Comparison of ENCODE assay signal across 1 cellular context in the genomic region with DNA sequence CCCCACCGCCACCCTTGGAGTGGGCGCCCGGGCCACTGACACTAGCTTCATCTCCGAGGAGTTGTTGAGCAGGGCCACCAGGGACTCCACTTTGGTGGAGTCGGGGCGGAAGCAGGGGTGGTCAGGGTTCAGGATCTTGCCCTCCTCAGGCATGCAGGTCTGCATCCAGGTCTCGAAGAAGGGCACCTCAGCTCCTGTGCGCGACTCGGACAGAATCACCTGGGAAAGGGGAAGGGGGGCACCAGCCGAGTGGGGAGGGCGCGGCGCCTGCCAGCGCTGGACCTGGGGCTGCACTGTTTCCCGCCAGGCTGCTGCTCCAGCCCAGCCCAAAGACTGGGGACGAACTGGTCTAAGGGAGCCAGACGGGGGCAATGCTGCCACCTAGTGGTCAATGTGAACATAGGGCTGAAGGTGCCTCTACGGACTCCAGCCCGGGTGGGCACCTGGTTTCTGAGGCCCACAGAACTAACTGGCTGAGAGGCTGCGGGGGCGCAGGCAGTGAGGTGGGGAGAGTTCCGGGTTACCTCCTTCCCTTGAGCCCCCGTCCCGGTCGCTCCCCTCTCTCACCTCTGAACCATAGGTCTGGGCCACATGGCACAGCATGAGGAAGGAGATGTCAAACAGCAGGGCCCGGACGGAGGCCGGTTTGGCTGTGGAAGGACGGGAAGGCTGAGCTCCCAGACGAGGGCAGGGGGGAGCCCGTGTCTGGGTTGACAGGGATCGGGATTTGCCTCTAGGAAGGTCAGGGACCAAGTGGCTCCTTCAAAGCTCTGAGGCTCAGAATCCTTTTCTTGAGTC.
TF ChIP-seq lines count a peak whose summit lies in the region.

No MANE protein-coding gene starts in this region.

TF ChIP-seq in HepG2, 621 proteins besides CTCF, POLR2A, EP300 and RAD21 (continued from another document and continues in another):
- TF ChIP-seq ZNF260 (CRISPR knock-in tag; IDR thresholded peaks at IDR 0.05; ENCODE audit: borderline replicate concordance, low read depth) (no peak), ZNF280D (CRISPR knock-in tag; IDR thresholded peaks at IDR 0.05) (no peak), FIP1L1 (IDR thresholded peaks at IDR 0.05; ENCODE audit: borderline replicate concordance, insufficient read depth, low read depth, low read length) (no peak), HMG20B (CRISPR knock-in tag; conservative IDR thresholded peaks at IDR 0.05) (no peak), KDM2A (CRISPR knock-in tag; IDR thresholded peaks at IDR 0.05; ENCODE audit: borderline replicate concordance, low read depth) (peak; percentile 80), HMGXB3 (CRISPR knock-in tag; IDR thresholded peaks at IDR 0.05; ENCODE audit: borderline replicate concordance) (no peak), GABPB1 (CRISPR knock-in tag; IDR thresholded peaks at IDR 0.05) (peak; percentile 44; the same call in 1 of the 2 replicates), MTERF4 (CRISPR knock-in tag; IDR thresholded peaks at IDR 0.05) (0 out of 2 replicates have a peak, but pooled peaks have one; percentile 55), CHCHD3 (CRISPR knock-in tag; IDR thresholded peaks at IDR 0.05) (0 out of 2 replicates have a peak, but pooled peaks have one; percentile 44), ZNF547 (CRISPR knock-in tag; IDR thresholded peaks at IDR 0.05) (0 out of 2 replicates have a peak, but pooled peaks have one; percentile 36), ELF3 (CRISPR knock-in tag; IDR thresholded peaks at IDR 0.05) (0 out of 2 replicates have a peak, but pooled peaks have one; percentile 17), SAFB2 (CRISPR knock-in tag; IDR thresholded peaks at IDR 0.05; ENCODE audit: borderline replicate concordance, low read depth) (0 out of 2 replicates have a peak, but pooled peaks have one; percentile 23), PAWR (CRISPR knock-in tag; IDR thresholded peaks at IDR 0.05; ENCODE audit: borderline replicate concordance) (no peak), MBNL3 (CRISPR knock-in tag; conservative IDR thresholded peaks at IDR 0.05) (no peak), CREM (IDR thresholded peaks at IDR 0.05) (no peak), CREM (CRISPR knock-in tag; IDR thresholded peaks at IDR 0.05) (no peak), HMG20A (CRISPR knock-in tag; IDR thresholded peaks at IDR 0.05; ENCODE audit: borderline replicate concordance) (no peak), BHLHE40 (IDR thresholded peaks at IDR 0.05; ENCODE audit: low read length) (no peak), HMGXB4 (CRISPR knock-in tag; IDR thresholded peaks at IDR 0.05; ENCODE audit: borderline replicate concordance in 1 of 2, low read depth in 1 of 2) (peak; percentile 24 to 68; a peak in 1 of 4 replicates), ZNF891 (CRISPR knock-in tag; IDR thresholded peaks at IDR 0.05) (0 out of 2 replicates have a peak, but pooled peaks have one; percentile 53), HHEX (CRISPR knock-in tag; IDR thresholded peaks at IDR 0.05) (no peak), TMF1 (CRISPR knock-in tag; IDR thresholded peaks at IDR 0.05; ENCODE audit: low read depth) (0 out of 2 replicates have a peak, but pooled peaks have one; percentile 28), SALL1 (CRISPR knock-in tag; IDR thresholded peaks at IDR 0.05) (peak; percentile 67), SP5 (CRISPR knock-in tag; IDR thresholded peaks at IDR 0.05; ENCODE audit: borderline replicate concordance, low read depth) (no peak), ZNF460 (CRISPR knock-in tag; IDR thresholded peaks at IDR 0.05; ENCODE audit: borderline replicate concordance) (no peak), SAP130 (CRISPR knock-in tag; IDR thresholded peaks at IDR 0.05; ENCODE audit: low read depth) (0 out of 2 replicates have a peak, but pooled peaks have one; percentile 18), MAF1 (CRISPR knock-in tag; IDR thresholded peaks at IDR 0.05; ENCODE audit: borderline replicate concordance) (no peak), TSC22D2 (CRISPR knock-in tag; IDR thresholded peaks at IDR 0.05; ENCODE audit: borderline replicate concordance) (0 out of 2 replicates have a peak, but pooled peaks have one; percentile 51), ZNF274 (CRISPR knock-in tag; IDR thresholded peaks at IDR 0.05) (peak; percentile 66; the same call in 1 of the 2 replicates), PHB2 (IDR thresholded peaks at IDR 0.05; ENCODE audit: partially characterized antibody) (no peak), ZNF3 (CRISPR knock-in tag; IDR thresholded peaks at IDR 0.05) (no peak), SPEN (CRISPR knock-in tag; IDR thresholded peaks at IDR 0.05; ENCODE audit: low read depth) (peak; percentile 5; the same call in 1 of the 2 replicates)
- TF ChIP-seq, protein P1, sequence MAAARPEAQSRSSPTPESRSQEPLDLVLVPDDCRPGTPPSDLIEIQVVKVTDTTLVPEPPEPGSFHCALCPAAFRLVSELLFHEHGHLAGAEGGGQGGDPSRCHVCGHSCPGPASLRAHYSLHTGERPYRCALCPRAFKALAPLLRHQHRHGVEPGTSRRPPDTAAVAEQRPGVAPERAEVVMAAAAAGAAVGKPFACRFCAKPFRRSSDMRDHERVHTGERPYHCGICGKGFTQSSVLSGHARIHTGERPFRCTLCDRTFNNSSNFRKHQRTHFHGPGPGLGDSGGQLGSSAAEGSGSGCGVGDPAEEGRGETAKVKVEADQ (CRISPR knock-in tag; IDR thresholded peaks at IDR 0.05; ENCODE audit: borderline replicate concordance), result 0 out of 2 replicates have a peak, but pooled peaks have one; percentile 45
- TF ChIP-seq, protein P2, sequence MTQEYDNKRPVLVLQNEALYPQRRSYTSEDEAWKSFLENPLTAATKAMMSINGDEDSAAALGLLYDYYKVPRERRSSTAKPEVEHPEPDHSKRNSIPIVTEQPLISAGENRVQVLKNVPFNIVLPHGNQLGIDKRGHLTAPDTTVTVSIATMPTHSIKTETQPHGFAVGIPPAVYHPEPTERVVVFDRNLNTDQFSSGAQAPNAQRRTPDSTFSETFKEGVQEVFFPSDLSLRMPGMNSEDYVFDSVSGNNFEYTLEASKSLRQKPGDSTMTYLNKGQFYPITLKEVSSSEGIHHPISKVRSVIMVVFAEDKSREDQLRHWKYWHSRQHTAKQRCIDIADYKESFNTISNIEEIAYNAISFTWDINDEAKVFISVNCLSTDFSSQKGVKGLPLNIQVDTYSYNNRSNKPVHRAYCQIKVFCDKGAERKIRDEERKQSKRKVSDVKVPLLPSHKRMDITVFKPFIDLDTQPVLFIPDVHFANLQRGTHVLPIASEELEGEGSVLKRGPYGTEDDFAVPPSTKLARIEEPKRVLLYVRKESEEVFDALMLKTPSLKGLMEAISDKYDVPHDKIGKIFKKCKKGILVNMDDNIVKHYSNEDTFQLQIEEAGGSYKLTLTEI (CRISPR knock-in tag; conservative IDR thresholded peaks at IDR 0.05), result no peak
- TF ChIP-seq, protein P3, sequence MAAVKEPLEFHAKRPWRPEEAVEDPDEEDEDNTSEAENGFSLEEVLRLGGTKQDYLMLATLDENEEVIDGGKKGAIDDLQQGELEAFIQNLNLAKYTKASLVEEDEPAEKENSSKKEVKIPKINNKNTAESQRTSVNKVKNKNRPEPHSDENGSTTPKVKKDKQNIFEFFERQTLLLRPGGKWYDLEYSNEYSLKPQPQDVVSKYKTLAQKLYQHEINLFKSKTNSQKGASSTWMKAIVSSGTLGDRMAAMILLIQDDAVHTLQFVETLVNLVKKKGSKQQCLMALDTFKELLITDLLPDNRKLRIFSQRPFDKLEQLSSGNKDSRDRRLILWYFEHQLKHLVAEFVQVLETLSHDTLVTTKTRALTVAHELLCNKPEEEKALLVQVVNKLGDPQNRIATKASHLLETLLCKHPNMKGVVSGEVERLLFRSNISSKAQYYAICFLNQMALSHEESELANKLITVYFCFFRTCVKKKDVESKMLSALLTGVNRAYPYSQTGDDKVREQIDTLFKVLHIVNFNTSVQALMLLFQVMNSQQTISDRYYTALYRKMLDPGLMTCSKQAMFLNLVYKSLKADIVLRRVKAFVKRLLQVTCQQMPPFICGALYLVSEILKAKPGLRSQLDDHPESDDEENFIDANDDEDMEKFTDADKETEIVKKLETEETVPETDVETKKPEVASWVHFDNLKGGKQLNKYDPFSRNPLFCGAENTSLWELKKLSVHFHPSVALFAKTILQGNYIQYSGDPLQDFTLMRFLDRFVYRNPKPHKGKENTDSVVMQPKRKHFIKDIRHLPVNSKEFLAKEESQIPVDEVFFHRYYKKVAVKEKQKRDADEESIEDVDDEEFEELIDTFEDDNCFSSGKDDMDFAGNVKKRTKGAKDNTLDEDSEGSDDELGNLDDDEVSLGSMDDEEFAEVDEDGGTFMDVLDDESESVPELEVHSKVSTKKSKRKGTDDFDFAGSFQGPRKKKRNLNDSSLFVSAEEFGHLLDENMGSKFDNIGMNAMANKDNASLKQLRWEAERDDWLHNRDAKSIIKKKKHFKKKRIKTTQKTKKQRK (IDR thresholded peaks at IDR 0.05; ENCODE audit: low read length), result no peak
- TF ChIP-seq, protein P4, sequence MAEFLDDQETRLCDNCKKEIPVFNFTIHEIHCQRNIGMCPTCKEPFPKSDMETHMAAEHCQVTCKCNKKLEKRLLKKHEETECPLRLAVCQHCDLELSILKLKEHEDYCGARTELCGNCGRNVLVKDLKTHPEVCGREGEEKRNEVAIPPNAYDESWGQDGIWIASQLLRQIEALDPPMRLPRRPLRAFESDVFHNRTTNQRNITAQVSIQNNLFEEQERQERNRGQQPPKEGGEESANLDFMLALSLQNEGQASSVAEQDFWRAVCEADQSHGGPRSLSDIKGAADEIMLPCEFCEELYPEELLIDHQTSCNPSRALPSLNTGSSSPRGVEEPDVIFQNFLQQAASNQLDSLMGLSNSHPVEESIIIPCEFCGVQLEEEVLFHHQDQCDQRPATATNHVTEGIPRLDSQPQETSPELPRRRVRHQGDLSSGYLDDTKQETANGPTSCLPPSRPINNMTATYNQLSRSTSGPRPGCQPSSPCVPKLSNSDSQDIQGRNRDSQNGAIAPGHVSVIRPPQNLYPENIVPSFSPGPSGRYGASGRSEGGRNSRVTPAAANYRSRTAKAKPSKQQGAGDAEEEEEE (CRISPR knock-in tag; IDR thresholded peaks at IDR 0.05; ENCODE audit: borderline replicate concordance), result no peak
